Comparison of ENCODE assay signal across 8 cellular contexts in the genomic region with DNA sequence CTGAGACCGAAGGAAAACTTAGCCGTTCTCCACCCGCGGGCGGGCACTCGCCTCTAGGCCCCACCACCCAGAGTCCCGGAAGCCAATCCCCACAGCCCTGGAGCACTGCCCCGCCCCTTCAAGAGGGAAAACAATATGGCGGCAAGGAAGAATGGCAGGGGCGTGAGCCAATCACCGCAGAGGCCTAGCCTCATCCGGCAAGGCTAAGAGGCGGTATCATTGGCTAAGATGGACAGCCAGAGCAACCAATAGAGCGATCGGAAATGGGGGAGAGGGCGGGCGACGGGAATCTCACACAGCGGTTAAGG. TPM values are rescaled to one million over a fixed set of nuclear protein-coding genes. Genes with fewer than 3 reads are reported as not detected.
DNase-seq lines count a peak whose midpoint lies in the region; ATAC-seq and TF ChIP-seq lines count a peak whose summit lies in the region.

No MANE protein-coding gene starts in this region.

- H3K27me3 ChIP-seq in left ventricle myocardium inferior (ENCODE audit: low read depth) (no peaks in the 10 kb centered on the region), upper lobe of right lung (no peaks in the 10 kb centered on the region)

- DNase-seq in GM13976 (ENCODE audit: low spot score) (peak; percentile 99), NCI-H146 (lab: John Stamatoyannopoulos, UW) (peak; percentile 98), T follicular helper cell (ENCODE audit: low read depth) (peak; percentile 98), left ventricle myocardium inferior (peak; percentile 99), posterior vena cava (ENCODE audit: low spot score) (peak; percentile 100), upper lobe of right lung (peak; percentile 99)

- H3K9me3 ChIP-seq in left ventricle myocardium inferior (replicated peaks) (no peaks in the 10 kb centered on the region), upper lobe of right lung (no peaks in the 10 kb centered on the region)

- in situ Hi-C loops in GM13976 (cut with MboI; ENCODE audit: low sequenced_read_pairs, unreplicated experiment): no loop called here

- peak overlapping the region; percentile 90 for H3K27ac ChIP-seq in angular gyrus (ENCODE audit: low read depth, low read length)
- H3K27ac ChIP-seq in left ventricle myocardium inferior (replicated peaks): peak overlapping the region; percentile 96
- H3K27ac ChIP-seq in upper lobe of right lung: peak overlapping the region; percentile 90

- no peak for TF ChIP-seq CTCF in GM13976 (IDR thresholded peaks at IDR 0.05; ENCODE audit: borderline replicate concordance, control extremely low read depth, extremely low read depth, insufficient read depth, missing control alignments)
- no peak for TF ChIP-seq CTCF in left ventricle myocardium inferior (IDR thresholded peaks at IDR 0.05; ENCODE audit: borderline replicate concordance)
- no peak for TF ChIP-seq CTCF in upper lobe of right lung (IDR thresholded peaks at IDR 0.05)

- intact Hi-C loops in left ventricle myocardium inferior (cut with micrococcal nuclease) (loop anchor here (10.0 kb wide), 1 partner anchor 83 kb away; no protein-coding TSS in a partner anchor), posterior vena cava (cut with DNase I) (loop anchor here in 1 of 2 donors (10.0 kb wide), 1 partner anchor 143 kb away; a partner anchor contains a TSS), upper lobe of right lung (cut with DNase I) (no loop called here)

- ATAC-seq in HG02870 (IDR thresholded peaks at IDR 0.05; ENCODE audit: unreplicated experiment) (peak; percentile 66), upper lobe of right lung (peak; percentile 87)

- H3K4me1 ChIP-seq in left ventricle myocardium inferior (peaks cover 76% of the 10 kb centered on the region), upper lobe of right lung (peaks cover 30% of the 10 kb centered on the region)

- peak overlapping the region; percentile 93 for H3K4me3 ChIP-seq in left ventricle myocardium inferior
- peak overlapping the region; percentile 92 for H3K4me3 ChIP-seq in upper lobe of right lung

- H3K36me3 ChIP-seq in left ventricle myocardium inferior (no peaks in the 10 kb centered on the region), upper lobe of right lung (no peaks in the 10 kb centered on the region)

RNA-seq across cellular contexts. Expression of a gene that starts 0.5 kb away (rescaled TPM):
- 103 TPM for total RNA-seq in left ventricle myocardium inferior
- 100 to 1,000 TPM; 102 to 107 TPM for total RNA-seq in posterior vena cava
- total RNA-seq in upper lobe of right lung: 92.5 TPM

RNA-seq across cellular contexts. Expression of a gene that starts 1.8 kb away (rescaled TPM):
- 7.9 TPM for total RNA-seq in left ventricle myocardium inferior
- 10 to 100 TPM; 10.4 to 11.3 TPM for total RNA-seq in posterior vena cava
- 13.5 TPM for total RNA-seq in upper lobe of right lung

RNA-seq across cellular contexts. Expression of a gene that starts 50.6 kb away (rescaled TPM):
- total RNA-seq in left ventricle myocardium inferior: not detected
- total RNA-seq in posterior vena cava: not detected
- total RNA-seq in upper lobe of right lung: 3.1 TPM

Comparison
In these comparisons a context has a peak if more than half of its experiments do, and no peak if none do; other contexts are left out.
1. Peak in every context shown above with its lines: DNase-seq, ATAC-seq, H3K4me3 ChIP-seq and H3K27ac ChIP-seq.